In genomic region chr6:43509142-43509983, GRCh38 we compare ENCODE assay signal across 1 cellular context.
TF ChIP-seq lines count a peak whose summit lies in the region.

No MANE protein-coding gene starts in this region.

TF ChIP-seq in HepG2, 621 proteins besides CTCF, POLR2A, EP300 and RAD21 (continued from another document and continues in another):
- TF ChIP-seq SMAD9 (CRISPR knock-in tag; IDR thresholded peaks at IDR 0.05) = no peak
- no peak for TF ChIP-seq HNRNPUL1 (IDR thresholded peaks at IDR 0.05; ENCODE audit: low read depth, low read length)
- TF ChIP-seq HIVEP1 (CRISPR knock-in tag; IDR thresholded peaks at IDR 0.05) = no peak
- TF ChIP-seq, protein P1, sequence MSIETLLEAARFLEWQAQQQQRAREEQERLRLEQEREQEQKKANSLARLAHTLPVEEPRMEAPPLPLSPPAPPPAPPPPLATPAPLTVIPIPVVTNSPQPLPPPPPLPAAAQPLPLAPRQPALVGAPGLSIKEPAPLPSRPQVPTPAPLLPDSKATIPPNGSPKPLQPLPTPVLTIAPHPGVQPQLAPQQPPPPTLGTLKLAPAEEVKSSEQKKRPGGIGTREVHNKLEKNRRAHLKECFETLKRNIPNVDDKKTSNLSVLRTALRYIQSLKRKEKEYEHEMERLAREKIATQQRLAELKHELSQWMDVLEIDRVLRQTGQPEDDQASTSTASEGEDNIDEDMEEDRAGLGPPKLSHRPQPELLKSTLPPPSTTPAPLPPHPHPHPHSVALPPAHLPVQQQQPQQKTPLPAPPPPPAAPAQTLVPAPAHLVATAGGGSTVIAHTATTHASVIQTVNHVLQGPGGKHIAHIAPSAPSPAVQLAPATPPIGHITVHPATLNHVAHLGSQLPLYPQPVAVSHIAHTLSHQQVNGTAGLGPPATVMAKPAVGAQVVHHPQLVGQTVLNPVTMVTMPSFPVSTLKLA (IDR thresholded peaks at IDR 0.05) = no peak
- no peak for TF ChIP-seq ZNF343 (CRISPR knock-in tag; IDR thresholded peaks at IDR 0.05)
- no peak for TF ChIP-seq ZNF747 (CRISPR knock-in tag; IDR thresholded peaks at IDR 0.05; ENCODE audit: borderline replicate concordance)
- no peak for TF ChIP-seq HMGA1 (CRISPR knock-in tag; conservative IDR thresholded peaks at IDR 0.05)
- TF ChIP-seq MBD4 (IDR thresholded peaks at IDR 0.05; ENCODE audit: borderline replicate concordance, low read length) = no peak
- TF ChIP-seq ZNF644 (CRISPR knock-in tag; IDR thresholded peaks at IDR 0.05; ENCODE audit: low read depth) = no peak
- TF ChIP-seq KDM4B (CRISPR knock-in tag; IDR thresholded peaks at IDR 0.05) = no peak
- TF ChIP-seq PRPF4 (IDR thresholded peaks at IDR 0.05; ENCODE audit: low read depth, low read length, poor library complexity, severe bottlenecking) = no peak
- TF ChIP-seq ATF2 (CRISPR knock-in tag; IDR thresholded peaks at IDR 0.05) = no peak; the same call in 1 of the 2 replicates
- no peak for TF ChIP-seq ZNF720 (CRISPR knock-in tag; IDR thresholded peaks at IDR 0.05)
- TF ChIP-seq, protein P2, sequence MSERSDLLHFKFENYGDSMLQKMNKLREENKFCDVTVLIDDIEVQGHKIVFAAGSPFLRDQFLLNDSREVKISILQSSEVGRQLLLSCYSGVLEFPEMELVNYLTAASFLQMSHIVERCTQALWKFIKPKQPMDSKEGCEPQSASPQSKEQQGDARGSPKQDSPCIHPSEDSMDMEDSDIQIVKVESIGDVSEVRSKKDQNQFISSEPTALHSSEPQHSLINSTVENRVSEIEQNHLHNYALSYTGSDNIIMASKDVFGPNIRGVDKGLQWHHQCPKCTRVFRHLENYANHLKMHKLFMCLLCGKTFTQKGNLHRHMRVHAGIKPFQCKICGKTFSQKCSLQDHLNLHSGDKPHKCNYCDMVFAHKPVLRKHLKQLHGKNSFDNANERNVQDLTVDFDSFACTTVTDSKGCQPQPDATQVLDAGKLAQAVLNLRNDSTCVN (CRISPR knock-in tag; IDR thresholded peaks at IDR 0.05; ENCODE audit: borderline replicate concordance) = peak; percentile 75; the same call in 1 of the 2 replicates
- peak; percentile 68; the same call in 1 of the 2 replicates for TF ChIP-seq ETV6 (CRISPR knock-in tag; conservative IDR thresholded peaks at IDR 0.05)
- TF ChIP-seq ATAD3A (CRISPR knock-in tag; IDR thresholded peaks at IDR 0.05) = no peak
- no peak for TF ChIP-seq JARID2 (CRISPR knock-in tag; IDR thresholded peaks at IDR 0.05; ENCODE audit: insufficient replicate concordance)
- TF ChIP-seq MIER3 (CRISPR knock-in tag; IDR thresholded peaks at IDR 0.05; ENCODE audit: borderline replicate concordance) = no peak
- no peak for TF ChIP-seq RFX3 (CRISPR knock-in tag; IDR thresholded peaks at IDR 0.05)
- no peak for TF ChIP-seq ATRX (CRISPR knock-in tag; IDR thresholded peaks at IDR 0.05; ENCODE audit: borderline replicate concordance)
- TF ChIP-seq NFRKB (IDR thresholded peaks at IDR 0.05) = no peak
- TF ChIP-seq ARHGAP35 (CRISPR knock-in tag; IDR thresholded peaks at IDR 0.05; ENCODE audit: borderline replicate concordance) = no peak; the same call in 1 of the 2 replicates
- TF ChIP-seq KLF15 (CRISPR knock-in tag; IDR thresholded peaks at IDR 0.05; ENCODE audit: borderline replicate concordance) = no peak
- TF ChIP-seq ZFP82 (CRISPR knock-in tag; IDR thresholded peaks at IDR 0.05; ENCODE audit: borderline replicate concordance) = 0 out of 2 replicates have a peak, but pooled peaks have one; percentile 47
- no peak for TF ChIP-seq PHF5A (CRISPR knock-in tag; IDR thresholded peaks at IDR 0.05; ENCODE audit: low read depth, unreplicated experiment)
- TF ChIP-seq FOXA1 (IDR thresholded peaks at IDR 0.05) = no peak
- TF ChIP-seq FOXA1 (CRISPR knock-in tag; IDR thresholded peaks at IDR 0.05) = no peak
- no peak for TF ChIP-seq ZNF367 (CRISPR knock-in tag; IDR thresholded peaks at IDR 0.05; ENCODE audit: borderline replicate concordance)
- TF ChIP-seq ZKSCAN5 (CRISPR knock-in tag; IDR thresholded peaks at IDR 0.05) = no peak
- no peak for TF ChIP-seq GTF3A (CRISPR knock-in tag; conservative IDR thresholded peaks at IDR 0.05)
- no peak for TF ChIP-seq NCOR1 (IDR thresholded peaks at IDR 0.05; ENCODE audit: borderline replicate concordance, low read length)
- TF ChIP-seq ZMYM4 (CRISPR knock-in tag; IDR thresholded peaks at IDR 0.05) = no peak; the same call in 1 of the 2 replicates
- no peak for TF ChIP-seq AGO1 (IDR thresholded peaks at IDR 0.05; ENCODE audit: low read depth, low read length, poor library complexity, severe bottlenecking)
- no peak for TF ChIP-seq DNMT3B (CRISPR knock-in tag; conservative IDR thresholded peaks at IDR 0.05)
- no peak for TF ChIP-seq ETS1 (CRISPR knock-in tag; IDR thresholded peaks at IDR 0.05)
- TF ChIP-seq ASH2L (IDR thresholded peaks at IDR 0.05; ENCODE audit: insufficient read length, low read depth, low read length) = no peak
- no peak for TF ChIP-seq ZNF614 (CRISPR knock-in tag; IDR thresholded peaks at IDR 0.05; ENCODE audit: borderline replicate concordance)
- 0 out of 2 replicates have a peak, but pooled peaks have one; percentile 43 for TF ChIP-seq ZBTB42 (CRISPR knock-in tag; IDR thresholded peaks at IDR 0.05)
- 0 out of 2 replicates have a peak, but pooled peaks have one; percentile 94 for TF ChIP-seq FOXO4 (CRISPR knock-in tag; conservative IDR thresholded peaks at IDR 0.05)
- TF ChIP-seq SMARCE1 (IDR thresholded peaks at IDR 0.05; ENCODE audit: borderline replicate concordance) = no peak
- no peak for TF ChIP-seq ZNF670 (CRISPR knock-in tag; IDR thresholded peaks at IDR 0.05; ENCODE audit: borderline replicate concordance)
- TF ChIP-seq ZNF713 (CRISPR knock-in tag; IDR thresholded peaks at IDR 0.05) = no peak
- 0 out of 2 replicates have a peak, but pooled peaks have one; percentile 20 for TF ChIP-seq CSRNP1 (CRISPR knock-in tag; IDR thresholded peaks at IDR 0.05)
- no peak for TF ChIP-seq ZFP36L1 (CRISPR knock-in tag; IDR thresholded peaks at IDR 0.05)
- no peak for TF ChIP-seq PCBP1 (IDR thresholded peaks at IDR 0.05; ENCODE audit: borderline replicate concordance, low read depth, low read length)
- TF ChIP-seq CAMTA2 (CRISPR knock-in tag; IDR thresholded peaks at IDR 0.05; ENCODE audit: borderline replicate concordance) = peak; percentile 50; the same call in 1 of the 2 replicates
- TF ChIP-seq ZNF441 (CRISPR knock-in tag; IDR thresholded peaks at IDR 0.05; ENCODE audit: borderline replicate concordance) = peak; percentile 66; the same call in 1 of the 2 replicates
- TF ChIP-seq ZFP1 (CRISPR knock-in tag; IDR thresholded peaks at IDR 0.05) = no peak
- peak; percentile 42; the same call in 1 of the 2 replicates for TF ChIP-seq ZNF746 (CRISPR knock-in tag; IDR thresholded peaks at IDR 0.05)
- TF ChIP-seq ZNF24 (IDR thresholded peaks at IDR 0.05) = no peak
- TF ChIP-seq, protein P3, sequence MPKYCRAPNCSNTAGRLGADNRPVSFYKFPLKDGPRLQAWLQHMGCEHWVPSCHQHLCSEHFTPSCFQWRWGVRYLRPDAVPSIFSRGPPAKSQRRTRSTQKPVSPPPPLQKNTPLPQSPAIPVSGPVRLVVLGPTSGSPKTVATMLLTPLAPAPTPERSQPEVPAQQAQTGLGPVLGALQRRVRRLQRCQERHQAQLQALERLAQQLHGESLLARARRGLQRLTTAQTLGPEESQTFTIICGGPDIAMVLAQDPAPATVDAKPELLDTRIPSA (CRISPR knock-in tag; IDR thresholded peaks at IDR 0.05; ENCODE audit: borderline replicate concordance) = 0 out of 2 replicates have a peak, but pooled peaks have one; percentile 30
- TF ChIP-seq ZNF230 (CRISPR knock-in tag; IDR thresholded peaks at IDR 0.05) = no peak
- no peak for TF ChIP-seq SP4 (CRISPR knock-in tag; IDR thresholded peaks at IDR 0.05)
- TF ChIP-seq ZNF296 (CRISPR knock-in tag; conservative IDR thresholded peaks at IDR 0.05) = no peak
- TF ChIP-seq, protein P4, sequence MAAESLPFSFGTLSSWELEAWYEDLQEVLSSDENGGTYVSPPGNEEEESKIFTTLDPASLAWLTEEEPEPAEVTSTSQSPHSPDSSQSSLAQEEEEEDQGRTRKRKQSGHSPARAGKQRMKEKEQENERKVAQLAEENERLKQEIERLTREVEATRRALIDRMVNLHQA (CRISPR knock-in tag; IDR thresholded peaks at IDR 0.05) = no peak
- no peak; the same call in 1 of the 2 replicates for TF ChIP-seq NFE2 (CRISPR knock-in tag; IDR thresholded peaks at IDR 0.05)
- TF ChIP-seq ZNF782 (CRISPR knock-in tag; IDR thresholded peaks at IDR 0.05; ENCODE audit: borderline replicate concordance) = peak; percentile 61; the same call in 1 of the 2 replicates
- TF ChIP-seq FLYWCH1 (CRISPR knock-in tag; IDR thresholded peaks at IDR 0.05) = no peak
- TF ChIP-seq DRAP1 (CRISPR knock-in tag; IDR thresholded peaks at IDR 0.05) = no peak
- TF ChIP-seq SOX13 (IDR thresholded peaks at IDR 0.05) = no peak
- no peak for TF ChIP-seq SOX13 (CRISPR knock-in tag; conservative IDR thresholded peaks at IDR 0.05 in 1 of 2, IDR thresholded peaks at IDR 0.05 in 1 of 2)
- TF ChIP-seq TGIF2 (CRISPR knock-in tag; IDR thresholded peaks at IDR 0.05) = no peak
- TF ChIP-seq TOPORS (CRISPR knock-in tag; IDR thresholded peaks at IDR 0.05) = peak; percentile 17; the same call in 1 of the 2 replicates
- 0 out of 2 replicates have a peak, but pooled peaks have one; percentile 44 for TF ChIP-seq SAP130 (CRISPR knock-in tag; IDR thresholded peaks at IDR 0.05; ENCODE audit: low read depth)
- TF ChIP-seq, protein P5, sequence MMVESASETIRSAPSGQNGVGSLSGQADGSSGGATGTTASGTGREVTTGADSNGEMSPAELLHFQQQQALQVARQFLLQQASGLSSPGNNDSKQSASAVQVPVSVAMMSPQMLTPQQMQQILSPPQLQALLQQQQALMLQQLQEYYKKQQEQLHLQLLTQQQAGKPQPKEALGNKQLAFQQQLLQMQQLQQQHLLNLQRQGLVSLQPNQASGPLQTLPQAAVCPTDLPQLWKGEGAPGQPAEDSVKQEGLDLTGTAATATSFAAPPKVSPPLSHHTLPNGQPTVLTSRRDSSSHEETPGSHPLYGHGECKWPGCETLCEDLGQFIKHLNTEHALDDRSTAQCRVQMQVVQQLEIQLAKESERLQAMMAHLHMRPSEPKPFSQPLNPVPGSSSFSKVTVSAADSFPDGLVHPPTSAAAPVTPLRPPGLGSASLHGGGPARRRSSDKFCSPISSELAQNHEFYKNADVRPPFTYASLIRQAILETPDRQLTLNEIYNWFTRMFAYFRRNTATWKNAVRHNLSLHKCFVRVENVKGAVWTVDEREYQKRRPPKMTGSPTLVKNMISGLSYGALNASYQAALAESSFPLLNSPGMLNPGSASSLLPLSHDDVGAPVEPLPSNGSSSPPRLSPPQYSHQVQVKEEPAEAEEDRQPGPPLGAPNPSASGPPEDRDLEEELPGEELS (CRISPR knock-in tag; IDR thresholded peaks at IDR 0.05) = no peak; the same call in 1 of the 2 replicates
- TF ChIP-seq, protein P6, sequence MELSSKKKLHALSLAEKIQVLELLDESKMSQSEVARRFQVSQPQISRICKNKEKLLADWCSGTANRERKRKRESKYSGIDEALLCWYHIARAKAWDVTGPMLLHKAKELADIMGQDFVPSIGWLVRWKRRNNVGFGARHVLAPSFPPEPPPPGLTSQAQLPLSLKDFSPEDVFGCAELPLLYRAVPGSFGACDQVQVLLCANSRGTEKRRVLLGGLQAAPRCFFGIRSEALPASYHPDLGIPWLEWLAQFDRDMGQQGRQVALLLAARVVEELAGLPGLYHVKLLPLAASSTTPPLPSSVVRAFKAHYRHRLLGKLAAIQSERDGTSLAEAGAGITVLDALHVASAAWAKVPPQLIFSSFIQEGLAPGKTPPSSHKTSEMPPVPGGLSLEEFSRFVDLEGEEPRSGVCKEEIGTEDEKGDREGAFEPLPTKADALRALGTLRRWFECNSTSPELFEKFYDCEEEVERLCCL (CRISPR knock-in tag; IDR thresholded peaks at IDR 0.05; ENCODE audit: borderline replicate concordance) = no peak
